In the genomic region with DNA sequence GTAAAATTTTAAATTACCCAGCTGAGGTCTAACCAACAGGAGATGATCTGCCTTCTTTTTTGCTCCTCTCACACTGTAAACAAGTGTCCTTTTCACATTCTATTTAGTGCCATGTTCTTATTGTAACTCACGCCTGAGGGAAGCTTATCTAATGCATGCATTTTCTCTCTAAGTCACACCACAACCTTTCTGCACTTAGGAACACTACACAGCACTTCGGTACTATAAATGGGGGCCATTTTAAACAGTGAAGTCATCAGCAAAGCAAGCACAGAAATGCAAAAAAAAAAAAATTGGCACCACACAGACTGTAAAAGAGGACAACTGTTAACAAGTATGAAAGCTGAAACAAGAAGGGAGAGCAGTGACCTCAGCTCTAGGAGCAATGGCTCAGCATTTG, we compare ENCODE assay signal across 19 cellular contexts. TPM values are rescaled to one million over a fixed set of nuclear protein-coding genes. Genes with fewer than 3 reads are reported as not detected.
"Had no signal": no experiment of that assay in that cellular context is flagged by ENCODE, and none has a peak within 500 bp of the region (broad histone marks: within the 10 kb centered on the region; RNA-seq: fewer than 3 reads in every experiment).

No MANE protein-coding gene starts in this region.

- ATAC-seq: activated CD4-positive, alpha-beta T cell treated with anti-CD3 and anti-CD28 coated beads for 36 hours; activated CD8-positive, alpha-beta T cell treated with anti-CD3 and anti-CD28 coated beads for 36 hours; activated T-helper 17 cell treated with anti-CD3 and anti-CD28 coated beads, Interleukin-2, amount 50 U/mL, for 72 hours; lower lobe of right lung; natural killer cell treated with Interleukin-12 subunit alpha and Interleukin-12 subunit beta and Interleukin-15 and Interleukin-18, amount 100 ng/mL, for 72 hours; pancreas; upper lobe of right lung had no signal

- H3K4me1 ChIP-seq: lower lobe of right lung, pancreas, upper lobe of right lung had no signal

- H3K4me3 Mint-ChIP-seq: activated CD4-positive, alpha-beta T cell treated with anti-CD3 and anti-CD28 coated beads for 36 hours; activated CD8-positive, alpha-beta T cell treated with anti-CD3 and anti-CD28 coated beads for 36 hours; activated naive CD4-positive, alpha-beta T cell treated with anti-CD3 and anti-CD28 coated beads, Interleukin-2, amount 10 ng/mL, durations not matched to agents 7 days and 5 days; activated T-helper 17 cell treated with anti-CD3 and anti-CD28 coated beads, Interleukin-2, amount 50 U/mL, for 72 hours; natural killer cell treated with Interleukin-12 subunit alpha and Interleukin-12 subunit beta and Interleukin-15 and Interleukin-18, amount 100 ng/mL, for 72 hours; stimulated activated naive CD8-positive, alpha-beta T cell treated with anti-CD3 and anti-CD28 coated beads, Interleukin-15, Interleukin-2, amounts not matched to agents 100 ng/mL and 50 ng/mL, for 24 hours had no signal

- H3K27me3 ChIP-seq: pancreas, upper lobe of right lung had no signal

- DNase-seq: activated CD4-positive, alpha-beta T cell treated with anti-CD3 and anti-CD28 coated beads for 36 hours; activated CD8-positive, alpha-beta memory T cell treated with anti-CD3 and anti-CD28 coated beads, Interleukin-2, amount 50 U/mL, for 48 hours; activated CD8-positive, alpha-beta T cell treated with anti-CD3 and anti-CD28 coated beads for 36 hours; activated naive CD4-positive, alpha-beta T cell treated with anti-CD3 and anti-CD28 coated beads, Interleukin-2, amount 10 ng/mL, durations not matched to agents 7 days and 5 days; central memory CD4-positive, alpha-beta T cell; effector CD8-positive, alpha-beta T cell; erythroblast; hypothalamus; lower lobe of right lung; pancreas; stimulated activated CD4-positive, alpha-beta T cell treated with anti-CD3 and anti-CD28 coated beads, Interleukin-15, amount 100 ng/mL, for 24 hours; stimulated activated CD4-positive, alpha-beta T cell treated with anti-CD3 and anti-CD28 coated beads, Interleukin-4, amount 100 ng/mL, for 24 hours; T-helper 1 cell; upper lobe of right lung had no signal

- H3K27ac Mint-ChIP-seq: activated CD4-positive, alpha-beta T cell treated with anti-CD3 and anti-CD28 coated beads for 36 hours; activated CD8-positive, alpha-beta T cell treated with anti-CD3 and anti-CD28 coated beads for 36 hours; activated naive CD4-positive, alpha-beta T cell treated with anti-CD3 and anti-CD28 coated beads, Interleukin-2, amount 10 ng/mL, durations not matched to agents 7 days and 5 days; activated T-helper 17 cell treated with anti-CD3 and anti-CD28 coated beads, Interleukin-2, amount 50 U/mL, for 72 hours; natural killer cell treated with Interleukin-12 subunit alpha and Interleukin-12 subunit beta and Interleukin-15 and Interleukin-18, amount 100 ng/mL, for 72 hours; stimulated activated naive CD8-positive, alpha-beta T cell treated with anti-CD3 and anti-CD28 coated beads, Interleukin-15, Interleukin-2, amounts not matched to agents 100 ng/mL and 50 ng/mL, for 24 hours had no signal

- H3K27ac ChIP-seq: coronary artery, lower lobe of right lung, pancreas, upper lobe of right lung, VCaP had no signal

- H3K4me1 Mint-ChIP-seq: activated CD4-positive, alpha-beta T cell treated with anti-CD3 and anti-CD28 coated beads for 36 hours; activated naive CD4-positive, alpha-beta T cell treated with anti-CD3 and anti-CD28 coated beads, Interleukin-2, amount 10 ng/mL, durations not matched to agents 7 days and 5 days; activated T-helper 17 cell treated with anti-CD3 and anti-CD28 coated beads, Interleukin-2, amount 50 U/mL, for 72 hours had no signal

- H3K9me3 Mint-ChIP-seq: activated CD8-positive, alpha-beta T cell treated with anti-CD3 and anti-CD28 coated beads for 36 hours; activated naive CD4-positive, alpha-beta T cell treated with anti-CD3 and anti-CD28 coated beads, Interleukin-2, amount 10 ng/mL, durations not matched to agents 7 days and 5 days; activated T-helper 17 cell treated with anti-CD3 and anti-CD28 coated beads, Interleukin-2, amount 50 U/mL, for 72 hours; natural killer cell treated with Interleukin-12 subunit alpha and Interleukin-12 subunit beta and Interleukin-15 and Interleukin-18, amount 100 ng/mL, for 72 hours; stimulated activated naive CD8-positive, alpha-beta T cell treated with anti-CD3 and anti-CD28 coated beads, Interleukin-15, Interleukin-2, amounts not matched to agents 100 ng/mL and 50 ng/mL, for 24 hours had no signal

- H3K36me3 ChIP-seq: lower lobe of right lung, pancreas, upper lobe of right lung had no signal

- H3K4me3 ChIP-seq: coronary artery, lower lobe of right lung, pancreas, upper lobe of right lung had no signal

- H3K36me3 Mint-ChIP-seq: activated naive CD4-positive, alpha-beta T cell treated with anti-CD3 and anti-CD28 coated beads, Interleukin-2, amount 10 ng/mL, durations not matched to agents 7 days and 5 days; natural killer cell treated with Interleukin-12 subunit alpha and Interleukin-12 subunit beta and Interleukin-15 and Interleukin-18, amount 100 ng/mL, for 72 hours had no signal

- H3K9me3 ChIP-seq: lower lobe of right lung, pancreas, upper lobe of right lung had no signal

RNA-seq across cellular contexts. Expression of a gene that starts 45.2 kb away (rescaled TPM):
- total RNA-seq: activated CD4-positive, alpha-beta T cell treated with anti-CD3 and anti-CD28 coated beads for 36 hours; activated CD8-positive, alpha-beta T cell treated with anti-CD3 and anti-CD28 coated beads for 36 hours; activated T-helper 17 cell treated with anti-CD3 and anti-CD28 coated beads, Interleukin-2, amount 50 U/mL, for 72 hours; natural killer cell treated with Interleukin-12 subunit alpha and Interleukin-12 subunit beta and Interleukin-15 and Interleukin-18, amount 100 ng/mL, for 72 hours had no signal
